Comparison of ENCODE assay signal across 1 cellular context in genomic region chr14:32003585-32003984, GRCh38.
TF ChIP-seq lines count a peak whose summit lies in the region.

No MANE protein-coding gene starts in this region.

TF ChIP-seq in GM23338, 12 proteins besides CTCF, POLR2A, EP300 and RAD21 (continued from another document):
- TF ChIP-seq, protein P1, sequence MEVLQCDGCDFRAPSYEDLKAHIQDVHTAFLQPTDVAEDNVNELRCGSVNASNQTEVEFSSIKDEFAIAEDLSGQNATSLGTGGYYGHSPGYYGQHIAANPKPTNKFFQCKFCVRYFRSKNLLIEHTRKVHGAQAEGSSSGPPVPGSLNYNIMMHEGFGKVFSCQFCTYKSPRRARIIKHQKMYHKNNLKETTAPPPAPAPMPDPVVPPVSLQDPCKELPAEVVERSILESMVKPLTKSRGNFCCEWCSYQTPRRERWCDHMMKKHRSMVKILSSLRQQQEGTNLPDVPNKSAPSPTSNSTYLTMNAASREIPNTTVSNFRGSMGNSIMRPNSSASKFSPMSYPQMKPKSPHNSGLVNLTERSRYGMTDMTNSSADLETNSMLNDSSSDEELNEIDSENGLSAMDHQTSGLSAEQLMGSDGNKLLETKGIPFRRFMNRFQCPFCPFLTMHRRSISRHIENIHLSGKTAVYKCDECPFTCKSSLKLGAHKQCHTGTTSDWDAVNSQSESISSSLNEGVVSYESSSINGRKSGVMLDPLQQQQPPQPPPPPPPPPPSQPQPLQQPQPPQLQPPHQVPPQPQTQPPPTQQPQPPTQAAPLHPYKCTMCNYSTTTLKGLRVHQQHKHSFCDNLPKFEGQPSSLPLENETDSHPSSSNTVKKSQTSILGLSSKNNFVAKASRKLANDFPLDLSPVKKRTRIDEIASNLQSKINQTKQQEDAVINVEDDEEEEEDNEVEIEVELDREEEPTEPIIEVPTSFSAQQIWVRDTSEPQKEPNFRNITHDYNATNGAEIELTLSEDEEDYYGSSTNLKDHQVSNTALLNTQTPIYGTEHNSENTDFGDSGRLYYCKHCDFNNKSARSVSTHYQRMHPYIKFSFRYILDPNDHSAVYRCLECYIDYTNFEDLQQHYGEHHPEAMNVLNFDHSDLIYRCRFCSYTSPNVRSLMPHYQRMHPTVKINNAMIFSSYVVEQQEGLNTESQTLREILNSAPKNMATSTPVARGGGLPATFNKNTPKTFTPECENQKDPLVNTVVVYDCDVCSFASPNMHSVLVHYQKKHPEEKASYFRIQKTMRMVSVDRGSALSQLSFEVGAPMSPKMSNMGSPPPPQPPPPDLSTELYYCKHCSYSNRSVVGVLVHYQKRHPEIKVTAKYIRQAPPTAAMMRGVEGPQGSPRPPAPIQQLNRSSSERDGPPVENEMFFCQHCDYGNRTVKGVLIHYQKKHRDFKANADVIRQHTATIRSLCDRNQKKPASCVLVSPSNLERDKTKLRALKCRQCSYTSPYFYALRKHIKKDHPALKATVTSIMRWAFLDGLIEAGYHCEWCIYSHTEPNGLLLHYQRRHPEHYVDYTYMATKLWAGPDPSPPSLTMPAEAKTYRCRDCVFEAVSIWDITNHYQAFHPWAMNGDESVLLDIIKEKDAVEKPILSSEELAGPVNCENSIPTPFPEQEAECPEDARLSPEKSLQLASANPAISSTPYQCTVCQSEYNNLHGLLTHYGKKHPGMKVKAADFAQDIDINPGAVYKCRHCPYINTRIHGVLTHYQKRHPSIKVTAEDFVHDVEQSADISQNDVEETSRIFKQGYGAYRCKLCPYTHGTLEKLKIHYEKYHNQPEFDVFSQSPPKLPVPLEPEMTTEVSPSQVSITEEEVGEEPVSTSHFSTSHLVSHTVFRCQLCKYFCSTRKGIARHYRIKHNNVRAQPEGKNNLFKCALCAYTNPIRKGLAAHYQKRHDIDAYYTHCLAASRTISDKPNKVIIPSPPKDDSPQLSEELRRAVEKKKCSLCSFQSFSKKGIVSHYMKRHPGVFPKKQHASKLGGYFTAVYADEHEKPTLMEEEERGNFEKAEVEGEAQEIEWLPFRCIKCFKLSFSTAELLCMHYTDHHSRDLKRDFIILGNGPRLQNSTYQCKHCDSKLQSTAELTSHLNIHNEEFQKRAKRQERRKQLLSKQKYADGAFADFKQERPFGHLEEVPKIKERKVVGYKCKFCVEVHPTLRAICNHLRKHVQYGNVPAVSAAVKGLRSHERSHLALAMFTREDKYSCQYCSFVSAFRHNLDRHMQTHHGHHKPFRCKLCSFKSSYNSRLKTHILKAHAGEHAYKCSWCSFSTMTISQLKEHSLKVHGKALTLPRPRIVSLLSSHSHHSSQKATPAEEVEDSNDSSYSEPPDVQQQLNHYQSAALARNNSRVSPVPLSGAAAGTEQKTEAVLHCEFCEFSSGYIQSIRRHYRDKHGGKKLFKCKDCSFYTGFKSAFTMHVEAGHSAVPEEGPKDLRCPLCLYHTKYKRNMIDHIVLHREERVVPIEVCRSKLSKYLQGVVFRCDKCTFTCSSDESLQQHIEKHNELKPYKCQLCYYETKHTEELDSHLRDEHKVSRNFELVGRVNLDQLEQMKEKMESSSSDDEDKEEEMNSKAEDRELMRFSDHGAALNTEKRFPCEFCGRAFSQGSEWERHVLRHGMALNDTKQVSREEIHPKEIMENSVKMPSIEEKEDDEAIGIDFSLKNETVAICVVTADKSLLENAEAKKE (CRISPR knock-in tag; IDR thresholded peaks at IDR 0.05): no peak
- TF ChIP-seq REST (IDR thresholded peaks at IDR 0.05; ENCODE audit: unreplicated experiment): no peak
- TF ChIP-seq STAT1 (IDR thresholded peaks at IDR 0.05; ENCODE audit: unreplicated experiment): no peak
- TF ChIP-seq JUNB (IDR thresholded peaks at IDR 0.05; ENCODE audit: unreplicated experiment): no peak
- TF ChIP-seq NANOG (IDR thresholded peaks at IDR 0.05; ENCODE audit: borderline replicate concordance): no peak
- no peak for TF ChIP-seq CREB1 (CRISPR knock-in tag; IDR thresholded peaks at IDR 0.05; ENCODE audit: low read depth)
- TF ChIP-seq POLR2AphosphoS5 (IDR thresholded peaks at IDR 0.05; ENCODE audit: low read depth): no peak
- TF ChIP-seq EZH2phosphoT487 (IDR thresholded peaks at IDR 0.05; ENCODE audit: unreplicated experiment): no peak
